ENCODE assay signal across 7 cellular contexts in genomic region chr11:120337896-120338840, GRCh38. TPM values are rescaled to one million over a fixed set of nuclear protein-coding genes. Genes with fewer than 3 reads are reported as not detected.
DNase-seq lines count a peak whose midpoint lies in the region; TF ChIP-seq lines count a peak whose summit lies in the region.

No MANE protein-coding gene starts in this region.

- POLR2A ChIA-PET in OCI-LY7 (lab: Charles Lee): interaction anchor here (0.6 to 0.9 kb wide), 2 partner anchors 34 to 92 kb away, joined by 3 read pairs; no protein-coding TSS in a partner anchor

- peaks cover 9% of the 10 kb centered on the region for H3K9me3 ChIP-seq in OCI-LY7 (ENCODE audit: low read length)
- no peaks in the 10 kb centered on the region for H3K9me3 ChIP-seq in duodenal mucosa (ENCODE audit: control insufficient read depth in 1 of 2, low read length in 2 of 2)
- H3K9me3 ChIP-seq in neural cell (ENCODE audit: low read length): no peaks in the 10 kb centered on the region

- TF ChIP-seq RAD21 in neural cell (conservative IDR thresholded peaks at IDR 0.05): no peak

- H4K20me1 ChIP-seq in OCI-LY7 (ENCODE audit: insufficient read depth, low read length) (peaks cover 34% of the 10 kb centered on the region), neural cell (ENCODE audit: insufficient read depth) (no peaks in the 10 kb centered on the region)

- H3F3A ChIP-seq in neural cell (ENCODE audit: insufficient read depth, low read length, poor library complexity, severe bottlenecking): no peaks in the 10 kb centered on the region

- peaks cover 0 to 4% of the 10 kb centered on the region in 2 donors for H3K27me3 ChIP-seq in duodenal mucosa (ENCODE audit: control insufficient read depth in 1 of 2, insufficient read depth in 2 of 2, low read length in 2 of 2)
- H3K27me3 ChIP-seq in neural cell (ENCODE audit: insufficient read depth, low read depth, low read length): no peaks in the 10 kb centered on the region

- TF ChIP-seq CTCF in OCI-LY7 (conservative IDR thresholded peaks at IDR 0.05; ENCODE audit: low read length) (no peak), neural cell (IDR thresholded peaks at IDR 0.05; ENCODE audit: poor library complexity, severe bottlenecking) (no peak)

- intact Hi-C loops in OCI-LY7 (cut with micrococcal nuclease; ENCODE audit: unreplicated experiment): loop anchor here (5.0 to 10.0 kb wide), 3 partner anchors 164 to 347 kb away; no protein-coding TSS in a partner anchor

- no peak for TF ChIP-seq EP300 in neural cell (conservative IDR thresholded peaks at IDR 0.05; ENCODE audit: poor library complexity, severe bottlenecking)

- CTCF ChIA-PET in OCI-LY7 (lab: Charles Lee; ENCODE audit: unreplicated experiment): interaction anchor here (0.5 kb wide), 1 partner anchor 575 kb away, joined by 3 read pairs; no protein-coding TSS in a partner anchor

- H3K9me2 ChIP-seq in OCI-LY7 (ENCODE audit: insufficient read depth, low read length): no peaks in the 10 kb centered on the region
- no peaks in the 10 kb centered on the region for H3K9me2 ChIP-seq in neural cell (ENCODE audit: insufficient read depth, low read length)

- H3K79me2 ChIP-seq in OCI-LY7 (ENCODE audit: insufficient read depth, low read depth, low read length) (peaks cover 35% of the 10 kb centered on the region; the same call in 1 of the 2 replicates), neural cell (replicated peaks; ENCODE audit: insufficient read depth, low read length) (peaks cover 58% of the 10 kb centered on the region)

- H3K4me2 ChIP-seq in OCI-LY7 (ENCODE audit: low read length): peak overlapping the region; percentile 91
- peak overlapping the region; percentile 79 for H3K4me2 ChIP-seq in neural cell (ENCODE audit: low read length)

- peak; percentile 10 for DNase-seq in OCI-LY7 (ENCODE audit: low spot score)
- DNase-seq in AG08395 (ENCODE audit: low spot score): no peak
- DNase-seq in NCI-H187 (lab: John Stamatoyannopoulos, UW): no peak
- DNase-seq in stimulated activated CD4-positive, alpha-beta T cell treated with anti-CD3 and anti-CD28 coated beads, Interleukin-4, amount 100 ng/mL, for 1 hour: no peak

- no TSS peak for BruUV-seq in OCI-LY7 (replicated peaks; lab: Mats Ljungman, UMichigan)

- H3K36me3 ChIP-seq in OCI-LY7 (ENCODE audit: insufficient read depth, low read length) (no peaks in the 10 kb centered on the region; the same call in 1 of the 2 replicates), duodenal mucosa (ENCODE audit: control insufficient read depth in 1 of 2, insufficient read depth in 2 of 2, low read length in 2 of 2) (no peaks in the 10 kb centered on the region), neural cell (ENCODE audit: insufficient read depth, low read length) (no peaks in the 10 kb centered on the region)

- peak overlapping the region; percentile 90 to 91 for H3K9ac ChIP-seq in duodenal mucosa (ENCODE audit: low read depth in 1 of 2, low read length in 2 of 2)
- peak overlapping the region; percentile 77 for H3K9ac ChIP-seq in neural cell (ENCODE audit: low read length)

- H2AFZ ChIP-seq in OCI-LY7 (ENCODE audit: low read length): no peak overlapping the region
- H2AFZ ChIP-seq in neural cell (ENCODE audit: low read depth, low read length): no peak overlapping the region

- H3K4me3 ChIP-seq in GM08714 (ENCODE audit: low read length) (peak overlapping the region; percentile 75), OCI-LY7 (ENCODE audit: low read depth, low read length, poor library complexity, severe bottlenecking) (peak overlapping the region; percentile 79), duodenal mucosa (ENCODE audit: low read depth in 1 of 2, low read length in 2 of 2) (peak overlapping the region; percentile 91 to 99), neural cell (ENCODE audit: low read length) (peak overlapping the region; percentile 84)

- H3K27ac ChIP-seq in OCI-LY7 (ENCODE audit: low read depth, low read length, poor library complexity, severe bottlenecking) (no peak overlapping the region), duodenal mucosa (ENCODE audit: low read depth, low read length) (peak overlapping the region; percentile 78), neural cell (ENCODE audit: low read length) (no peak overlapping the region)

- H3K4me1 ChIP-seq in OCI-LY7 (ENCODE audit: insufficient read depth, low read length, poor library complexity, severe bottlenecking) (peaks cover 32% of the 10 kb centered on the region), duodenal mucosa (ENCODE audit: control insufficient read depth in 1 of 2, insufficient read depth in 2 of 2, low read length in 2 of 2) (peaks cover 31 to 33% of the 10 kb centered on the region in 2 donors)

TF ChIP-seq in neural cell, 6 proteins besides CTCF, POLR2A, EP300 and RAD21:
- TF ChIP-seq, protein P1, sequence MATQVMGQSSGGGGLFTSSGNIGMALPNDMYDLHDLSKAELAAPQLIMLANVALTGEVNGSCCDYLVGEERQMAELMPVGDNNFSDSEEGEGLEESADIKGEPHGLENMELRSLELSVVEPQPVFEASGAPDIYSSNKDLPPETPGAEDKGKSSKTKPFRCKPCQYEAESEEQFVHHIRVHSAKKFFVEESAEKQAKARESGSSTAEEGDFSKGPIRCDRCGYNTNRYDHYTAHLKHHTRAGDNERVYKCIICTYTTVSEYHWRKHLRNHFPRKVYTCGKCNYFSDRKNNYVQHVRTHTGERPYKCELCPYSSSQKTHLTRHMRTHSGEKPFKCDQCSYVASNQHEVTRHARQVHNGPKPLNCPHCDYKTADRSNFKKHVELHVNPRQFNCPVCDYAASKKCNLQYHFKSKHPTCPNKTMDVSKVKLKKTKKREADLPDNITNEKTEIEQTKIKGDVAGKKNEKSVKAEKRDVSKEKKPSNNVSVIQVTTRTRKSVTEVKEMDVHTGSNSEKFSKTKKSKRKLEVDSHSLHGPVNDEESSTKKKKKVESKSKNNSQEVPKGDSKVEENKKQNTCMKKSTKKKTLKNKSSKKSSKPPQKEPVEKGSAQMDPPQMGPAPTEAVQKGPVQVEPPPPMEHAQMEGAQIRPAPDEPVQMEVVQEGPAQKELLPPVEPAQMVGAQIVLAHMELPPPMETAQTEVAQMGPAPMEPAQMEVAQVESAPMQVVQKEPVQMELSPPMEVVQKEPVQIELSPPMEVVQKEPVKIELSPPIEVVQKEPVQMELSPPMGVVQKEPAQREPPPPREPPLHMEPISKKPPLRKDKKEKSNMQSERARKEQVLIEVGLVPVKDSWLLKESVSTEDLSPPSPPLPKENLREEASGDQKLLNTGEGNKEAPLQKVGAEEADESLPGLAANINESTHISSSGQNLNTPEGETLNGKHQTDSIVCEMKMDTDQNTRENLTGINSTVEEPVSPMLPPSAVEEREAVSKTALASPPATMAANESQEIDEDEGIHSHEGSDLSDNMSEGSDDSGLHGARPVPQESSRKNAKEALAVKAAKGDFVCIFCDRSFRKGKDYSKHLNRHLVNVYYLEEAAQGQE (IDR thresholded peaks at IDR 0.05; ENCODE audit: borderline replicate concordance): no peak
- TF ChIP-seq SMC3 (conservative IDR thresholded peaks at IDR 0.05; ENCODE audit: poor library complexity) (no peak), POLR2AphosphoS5 (IDR thresholded peaks at IDR 0.05) (no peak), MXI1 (conservative IDR thresholded peaks at IDR 0.05; ENCODE audit: poor library complexity, severe bottlenecking) (no peak), TAF1 (IDR thresholded peaks at IDR 0.05; ENCODE audit: low read depth) (no peak), EZH2 (IDR thresholded peaks at IDR 0.05; ENCODE audit: borderline replicate concordance, insufficient read depth, low read length, poor library complexity, severe bottlenecking) (no peak)
TF ChIP-seq in neural cell: peak in this region for 0.

RNA-seq across cellular contexts. Expression of gene ARHGEF12, which starts 2.0 kb away (rescaled TPM):
- 16.1 and 22.4 TPM in 2 replicates for total RNA-seq in OCI-LY7 (2014; rRNA removed; shearing (Covaris generic))
- total RNA-seq in OCI-LY7 (2022): 31.8 and 38.3 TPM in 2 replicates
- polyA plus RNA-seq in neural cell: 93.4 and 95.9 TPM in 2 replicates
- 366 and 427 TPM in 2 replicates for polyA minus RNA-seq in neural cell

RNA-seq across cellular contexts. Expression of gene TLCD5, which starts 13.1 kb away (rescaled TPM):
- 0.60 and 1.2 TPM in 2 replicates for total RNA-seq in OCI-LY7 (2014; rRNA removed; shearing (Covaris generic))
- 0.50 TPM in 1 of 2 replicates, not detected in the other for total RNA-seq in OCI-LY7 (2022)
- polyA plus RNA-seq in neural cell: 23.4 and 31.1 TPM in 2 replicates
- 24.8 and 28.4 TPM in 2 replicates for polyA minus RNA-seq in neural cell
